7 cellular contexts compared by ENCODE assay signal in the genomic region with DNA sequence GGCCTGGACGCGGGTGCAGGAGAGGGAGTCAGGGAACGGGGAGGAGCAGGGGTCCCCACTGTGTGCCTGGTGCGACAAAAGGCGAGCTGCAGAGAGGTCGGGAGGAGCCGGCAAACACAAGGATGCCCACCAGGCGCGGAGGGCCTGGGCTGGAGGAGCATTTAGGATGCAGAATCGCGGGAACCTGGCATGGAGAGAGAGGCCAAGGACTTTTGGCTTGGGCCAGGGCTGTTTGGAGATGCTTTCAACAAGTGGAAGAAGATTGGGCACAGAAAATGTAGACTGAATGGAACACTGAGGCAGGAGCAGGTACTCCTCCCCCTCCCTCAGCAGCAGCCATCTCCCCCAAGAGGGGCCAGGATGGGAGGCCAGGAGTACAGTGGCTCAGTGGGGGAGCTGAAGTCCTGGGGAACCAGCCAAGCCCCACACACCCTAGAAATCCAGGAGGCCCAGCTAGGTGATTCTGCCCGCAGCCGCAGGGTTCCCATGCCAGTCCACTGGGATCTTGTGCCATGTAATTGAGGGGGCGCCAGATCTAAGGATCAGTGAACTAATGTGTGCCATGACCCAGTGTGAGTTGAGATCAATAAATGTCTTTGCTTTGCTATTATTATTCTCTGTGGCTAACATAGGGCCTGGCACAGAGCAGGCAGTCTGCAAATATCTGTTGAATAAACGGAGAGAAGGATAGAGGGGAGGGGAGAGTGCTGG. TPM values are rescaled to one million over a fixed set of nuclear protein-coding genes. Genes with fewer than 3 reads are reported as not detected.
DNase-seq lines count a peak whose midpoint lies in the region; ATAC-seq and TF ChIP-seq lines count a peak whose summit lies in the region.

No MANE protein-coding gene starts in this region.

- DNase-seq in WTC11 (ENCODE audit: low spot score), result no peak
- no peak for DNase-seq in right atrium auricular region (ENCODE audit: low spot score)
- DNase-seq in spleen, result no peak
- DNase-seq in foreskin melanocyte, result no peak
- no peak for DNase-seq in superior temporal gyrus (ENCODE audit: extremely low spot score)

- H3K4me1 ChIP-seq in HEK293 (ENCODE audit: control insufficient read depth, insufficient read depth, low read length) (no peaks in the 10 kb centered on the region), right atrium auricular region (peaks cover 0 to 38% of the 10 kb centered on the region in 2 donors), spleen (peaks cover 6 to 70% (median 36%) of the 10 kb centered on the region in 6 donors)

- H3K4me3 Mint-ChIP-seq in WTC11, result peak overlapping the region; percentile 99

- H3K4me3 ChIP-seq in HEK293 (ENCODE audit: low read depth, low read length) (peak overlapping the region; percentile 60), right atrium auricular region (peak overlapping the region; percentile 76 to 83), spleen (peak overlapping the region; percentile 78 to 99 (median 90))

- peak; percentile 2; the same call in 1 of the 2 replicates for ATAC-seq in WTC11
- no peak for ATAC-seq in HG03565 (IDR thresholded peaks at IDR 0.05; ENCODE audit: unreplicated experiment)

- WGBS in spleen, 5 donors, result 31 to 40% (median 33%) methylated on average over 14 to 15 of the region's 15 CpGs

- H3K36me3 ChIP-seq in HEK293 (ENCODE audit: control insufficient read depth in 2 of 2, insufficient read depth in 1 of 2, low read length in 2 of 2) (no peaks in the 10 kb centered on the region), right atrium auricular region (no peaks in the 10 kb centered on the region), spleen (no peaks in the 10 kb centered on the region)

- peaks cover 41% of the 10 kb centered on the region for H3K27me3 Mint-ChIP-seq in WTC11 (ENCODE audit: low read depth)

- TF ChIP-seq CTCF in HEK293 (tag by site-specific recombination; IDR thresholded peaks at IDR 0.05) (no peak), WTC11 (IDR thresholded peaks at IDR 0.05) (no peak), right atrium auricular region (IDR thresholded peaks at IDR 0.05) (no peak), spleen (IDR thresholded peaks at IDR 0.05 in 8 of 11, conservative IDR thresholded peaks at IDR 0.05 in 3 of 11) (no peak)

- H3K27me3 ChIP-seq in right atrium auricular region (no peaks in the 10 kb centered on the region), spleen (replicated peaks in 1 of 7) (peaks cover 0 to 22% (median 12%) of the 10 kb centered on the region in 7 donors)

- peaks cover 11% of the 10 kb centered on the region for H3K4me1 Mint-ChIP-seq in WTC11

- H3K9me3 Mint-ChIP-seq in WTC11, result no peaks in the 10 kb centered on the region

- no peaks in the 10 kb centered on the region for H3K9me3 ChIP-seq in HEK293 (ENCODE audit: control insufficient read depth, insufficient read depth, low read depth, low read length)
- H3K9me3 ChIP-seq in right atrium auricular region, result no peaks in the 10 kb centered on the region
- no peaks in the 10 kb centered on the region for H3K9me3 ChIP-seq in spleen

- CTCF ChIA-PET in HEK293 (lab: Yijun Ruan, JAX), result no interaction called here
- CTCF ChIA-PET in WTC11 (lab: Charles Lee), result interaction anchor here (1.0 to 2.4 kb wide), 5 partner anchors 8 to 398 kb away, joined by 3 to 15 read pairs (median 8); no protein-coding TSS in a partner anchor

- intact Hi-C loops in spleen (cut with DNase I; ENCODE audit: low total_unique reads), result loop anchor here (2.0 kb wide), 1 partner anchor 31 kb away; no protein-coding TSS in a partner anchor

- H3K27ac Mint-ChIP-seq in WTC11, result no peak overlapping the region

- TF ChIP-seq POLR2A in spleen (IDR thresholded peaks at IDR 0.05), result no peak

- POLR2A ChIA-PET in HEK293 (lab: Yijun Ruan, JAX), result no interaction called here
- POLR2A ChIA-PET in WTC11 (lab: Charles Lee), result no interaction called here

- H3K36me3 Mint-ChIP-seq in WTC11, result no peaks in the 10 kb centered on the region

- H3K27ac ChIP-seq in HEK293 (ENCODE audit: extremely low read depth, low read depth, low read length), result no peak overlapping the region
- H3K27ac ChIP-seq in right atrium auricular region, result peak overlapping the region; percentile 69 to 77
- H3K27ac ChIP-seq in spleen, result peak overlapping the region in 6 of 8 donors; percentile 67 to 85 (median 80)

TF ChIP-seq in HEK293, 187 proteins besides CTCF, POLR2A, EP300 and RAD21:
- TF ChIP-seq ZNF202 (tag by site-specific recombination; IDR thresholded peaks at IDR 0.05; ENCODE audit: borderline replicate concordance) (no peak), ZNF560 (tag by site-specific recombination; IDR thresholded peaks at IDR 0.05; ENCODE audit: borderline replicate concordance) (no peak), SCRT1 (tag by site-specific recombination; IDR thresholded peaks at IDR 0.05; ENCODE audit: borderline replicate concordance) (0 out of 2 replicates have a peak, but pooled peaks have one; percentile 18), SCRT2 (tag by site-specific recombination; IDR thresholded peaks at IDR 0.05) (peak; percentile 68)

TF ChIP-seq in WTC11, 78 proteins besides CTCF, POLR2A, EP300 and RAD21:
- TF ChIP-seq PREB (CRISPR knock-in tag; IDR thresholded peaks at IDR 0.05; ENCODE audit: borderline replicate concordance) (no peak), ARID4B (CRISPR knock-in tag; IDR thresholded peaks at IDR 0.05; ENCODE audit: borderline replicate concordance) (0 out of 2 replicates have a peak, but pooled peaks have one; percentile 15)

RNA-seq across cellular contexts. Expression of gene ABLIM2, which starts 1.1 kb away (rescaled TPM):
- total RNA-seq in WTC11 (2021), result 2.6 to 3.9 TPM (median 2.8 TPM) in 3 replicates
- 10 to 100 TPM in 1 of 2 donors, 1 to 10 TPM in 1; 5.7 to 11.2 TPM for total RNA-seq in right atrium auricular region
- total RNA-seq in spleen, result 100 to 1,000 TPM in 4 of 7 donors, 10 to 100 TPM in 3; 41.8 to 127 (median 100) TPM
- polyA plus RNA-seq in spleen, result 10 to 100 TPM; 11.8 to 49.8 (median 26.6) TPM

RNA-seq across cellular contexts. Expression of gene SH3TC1, which starts 39.4 kb away (rescaled TPM):
- total RNA-seq in WTC11 (2021), result 0.42 to 0.64 TPM (median 0.55 TPM) in 3 replicates
- total RNA-seq in right atrium auricular region, result 10 to 100 TPM in 1 of 2 donors, 1 to 10 TPM in 1; 8.9 to 13.9 TPM
- 100 to 1,000 TPM in 1 of 7 donors, 10 to 100 TPM in 6; 58.0 to 157 (median 69.4) TPM for total RNA-seq in spleen
- polyA plus RNA-seq in spleen, result 10 to 100 TPM; 23.3 to 43.7 (median 23.5) TPM
